Comparison of ENCODE assay signal across 9 cellular contexts in genomic region chr1:222792744-222793143, GRCh38. TPM values are rescaled to one million over a fixed set of nuclear protein-coding genes. Genes with fewer than 3 reads are reported as not detected.
DNase-seq lines count a peak whose midpoint lies in the region; ATAC-seq and TF ChIP-seq lines count a peak whose summit lies in the region.
"Had no signal": no experiment of that assay in that cellular context is flagged by ENCODE, and none has a peak within 500 bp of the region (broad histone marks: within the 10 kb centered on the region; RNA-seq: fewer than 3 reads in every experiment).

No MANE protein-coding gene starts in this region.

- H3K4me3 ChIP-seq in BE2C (ENCODE audit: low read depth, low read length): no peak overlapping the region
- no peak overlapping the region for H3K4me3 ChIP-seq in astrocyte of the spinal cord (ENCODE audit: low read depth, low read length)

- H3K27me3 ChIP-seq in BE2C: peaks cover 6% of the 10 kb centered on the region; the same call in 1 of the 2 replicates

- H3K4me1 Mint-ChIP-seq in HFFc6 (ENCODE audit: low read depth): no peaks in the 10 kb centered on the region; the same call in none of the 2 replicates

- no peaks in the 10 kb centered on the region for H3K36me3 Mint-ChIP-seq in HFFc6 (ENCODE audit: low read depth)
- H3K36me3 Mint-ChIP-seq: activated naive CD8-positive, alpha-beta T cell had no signal

- H3K36me3 ChIP-seq in BE2C: no peaks in the 10 kb centered on the region

- peaks cover 12% of the 10 kb centered on the region for H3K27me3 Mint-ChIP-seq in HFFc6 (ENCODE audit: insufficient read depth)
- H3K27me3 Mint-ChIP-seq: activated naive CD8-positive, alpha-beta T cell had no signal

- DNase-seq in BE2C (no peak), HFFc6 (peak; percentile 28), astrocyte of the spinal cord (ENCODE audit: low read depth, low spot score) (peak; percentile 29), medulla oblongata (ENCODE audit: extremely low spot score) (peak; percentile 50), GOT3 (lab: John Stamatoyannopoulos, UW) (no peak)
- DNase-seq in activated CD8-positive, alpha-beta memory T cell treated with anti-CD3 and anti-CD28 coated beads, Interleukin-2, amount 50 U/mL, for 4 hours: no peak

- no peak overlapping the region for H3K4me3 Mint-ChIP-seq in HFFc6
- H3K4me3 Mint-ChIP-seq: activated naive CD8-positive, alpha-beta T cell had no signal

- ATAC-seq in GM18870 (IDR thresholded peaks at IDR 0.05; ENCODE audit: unreplicated experiment) (no peak), GM21381 (IDR thresholded peaks at IDR 0.05; ENCODE audit: unreplicated experiment) (no peak)

- peak; percentile 53 for TF ChIP-seq CTCF in BE2C (IDR thresholded peaks at IDR 0.05; ENCODE audit: low read depth, low read length)
- peak; percentile 80 for TF ChIP-seq CTCF in HFFc6 (IDR thresholded peaks at IDR 0.05)
- TF ChIP-seq CTCF in astrocyte of the spinal cord (IDR thresholded peaks at IDR 0.05; ENCODE audit: low read depth, low read length): peak; percentile 41

- H3K4me1 ChIP-seq in BE2C: no peaks in the 10 kb centered on the region

- H3K9me3 Mint-ChIP-seq in HFFc6: no peaks in the 10 kb centered on the region

- H3K9me3 ChIP-seq in BE2C: no peaks in the 10 kb centered on the region

- in situ Hi-C loops in astrocyte of the spinal cord (cut with HindIII; ENCODE audit: low sequenced_read_pairs): loop anchor here (25.0 kb wide), 1 partner anchor 295 kb away; no protein-coding TSS in a partner anchor

- no peak overlapping the region for H3K27ac Mint-ChIP-seq in HFFc6
- H3K27ac Mint-ChIP-seq: activated naive CD8-positive, alpha-beta T cell had no signal

RNA-seq across cellular contexts. Expression of gene DISP1, which starts 22.1 kb away (rescaled TPM):
- polyA plus RNA-seq in BE2C (2012; ENCODE audit: insufficient read depth, insufficient read length, low read depth): 3.7 TPM
- 1 to 10 TPM; 2.8 to 4.0 (median 3.7) TPM for total RNA-seq in HFFc6 (2021; fragmentation: NEBNext Ultra II Directional; extraction: Animal tissue kit (Norgen Biotek cat#: 25700))

RNA-seq across cellular contexts. Expression of gene FAM177B, which starts 55.7 kb away (rescaled TPM):
- not detected for polyA plus RNA-seq in BE2C (2012; ENCODE audit: insufficient read depth, insufficient read length, low read depth)
- total RNA-seq in HFFc6 (2021; fragmentation: NEBNext Ultra II Directional; extraction: Animal tissue kit (Norgen Biotek cat#: 25700)): not detected

Comparison
In these comparisons a context has a peak if more than half of its experiments do, and no peak if none do; other contexts are left out.
1. DNase-seq: peak in HFFc6 (single experiment), astrocyte of the spinal cord (single experiment) and medulla oblongata (single experiment); none in BE2C (single experiment), GOT3 (single experiment) and activated CD8-positive, alpha-beta memory T cell treated with anti-CD3 and anti-CD28 coated beads, Interleukin-2, amount 50 U/mL, for 4 hours (single experiment).
2. Peak in every context shown above with its lines, with median percentiles within 50 percentile points of each other: CTCF ChIP-seq.